ENCODE assay signal across 30 cellular contexts in the genomic region with DNA sequence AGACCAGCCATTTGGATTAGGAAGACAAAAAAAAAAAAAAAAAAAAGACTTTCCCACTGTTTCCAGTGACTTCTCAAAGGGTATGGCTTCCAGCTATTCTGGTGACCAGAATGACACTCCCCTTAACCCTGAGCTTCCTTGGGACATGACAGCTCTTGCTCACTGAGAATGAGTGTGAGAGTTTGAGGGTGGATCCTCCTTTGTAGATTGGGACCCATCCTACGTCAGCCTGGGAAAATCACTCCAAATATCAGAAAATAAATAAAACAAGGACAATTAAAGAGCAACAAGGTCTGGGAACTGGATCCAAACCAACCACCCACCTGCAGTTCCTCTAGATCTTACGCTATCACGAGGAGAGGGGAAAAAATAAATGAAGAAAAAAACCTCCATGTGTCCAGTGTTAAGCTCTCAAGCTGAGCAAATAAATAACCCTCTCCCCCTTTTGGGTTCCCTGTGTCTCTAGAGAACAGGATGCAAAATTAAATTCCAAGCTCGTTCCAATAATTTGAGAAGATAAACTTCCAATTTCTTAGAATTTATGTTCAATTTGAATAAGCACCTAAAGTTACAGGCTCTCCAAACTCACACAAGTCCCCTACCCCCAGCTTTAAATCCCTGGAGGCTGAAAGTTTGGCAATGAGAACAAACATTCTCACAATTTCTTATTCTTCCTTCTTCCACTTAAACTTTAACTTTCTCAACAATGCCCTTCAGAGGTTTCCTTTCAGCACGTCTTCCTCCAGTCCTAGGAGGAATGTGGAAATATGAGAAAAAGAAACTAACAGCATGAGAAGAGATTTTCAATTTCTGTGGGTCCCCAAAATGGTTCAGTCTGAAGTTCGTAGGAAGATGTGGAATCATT.
DNase-seq lines count a peak whose midpoint lies in the region; ATAC-seq and TF ChIP-seq lines count a peak whose summit lies in the region.
"Had no signal": no experiment of that assay in that cellular context is flagged by ENCODE, and none has a peak within 500 bp of the region (broad histone marks: within the 10 kb centered on the region; RNA-seq: fewer than 3 reads in every experiment).

No MANE protein-coding gene starts in this region.

- H3K27ac Mint-ChIP-seq in osteocyte (ENCODE audit: unreplicated experiment), result peak overlapping the region; percentile 12
- no peak overlapping the region for H3K27ac Mint-ChIP-seq in stimulated activated naive CD8-positive, alpha-beta T cell treated with anti-CD3 and anti-CD28 coated beads, Interleukin-15, amount 100 ng/mL, for 72 hours
- H3K27ac Mint-ChIP-seq: activated CD8-positive, alpha-beta memory T cell treated with anti-CD3 and anti-CD28 coated beads, Interleukin-2, amount 10 ng/mL, durations not matched to agents 7 days and 5 days; mesothelial cell of epicardium; naive B cell; T-helper 1 cell treated with Interleukin-12 subunit alpha and Interleukin-12 subunit beta and Interleukin-4 antibody, amounts not matched to agents 30 μg/mL and 1 μg/mL, for 36 hours had no signal

- no peaks in the 10 kb centered on the region for H3K36me3 Mint-ChIP-seq in osteocyte (ENCODE audit: unreplicated experiment)
- H3K36me3 Mint-ChIP-seq: activated CD8-positive, alpha-beta memory T cell treated with anti-CD3 and anti-CD28 coated beads, Interleukin-2, amount 10 ng/mL, durations not matched to agents 7 days and 5 days had no signal

- no peak for TF ChIP-seq CTCF in osteocyte (IDR thresholded peaks at IDR 0.05)

- intact Hi-C loops in left cardiac atrium (cut with DNase I), result no loop called here

- H3K27ac ChIP-seq in cingulate gyrus (ENCODE audit: low read depth, low read length), result peak overlapping the region; percentile 44
- H3K27ac ChIP-seq: BLaER1 treated with 17β-estradiol and CSF1 and Interleukin-3, amounts not matched to agents 10 nM and 100 nM; neutrophil; PC-9; tibial artery had no signal

- H3K4me3 Mint-ChIP-seq in osteocyte (ENCODE audit: unreplicated experiment), result no peak overlapping the region
- H3K4me3 Mint-ChIP-seq in stimulated activated naive CD8-positive, alpha-beta T cell treated with anti-CD3 and anti-CD28 coated beads, Interleukin-15, amount 100 ng/mL, for 72 hours, result no peak overlapping the region
- H3K4me3 Mint-ChIP-seq: activated CD8-positive, alpha-beta memory T cell treated with anti-CD3 and anti-CD28 coated beads, Interleukin-2, amount 10 ng/mL, durations not matched to agents 7 days and 5 days; activated T-cell treated with anti-CD3 and anti-CD28 coated beads, Interleukin-2, amount 50 U/mL, for 4 hours; central memory CD8-positive, alpha-beta T cell; mesothelial cell of epicardium; naive B cell; T-helper 1 cell treated with Interleukin-12 subunit alpha and Interleukin-12 subunit beta and Interleukin-4 antibody, amounts not matched to agents 30 μg/mL and 1 μg/mL, for 36 hours had no signal

- H3K9me3 Mint-ChIP-seq in osteocyte (ENCODE audit: unreplicated experiment), result peaks cover 4% of the 10 kb centered on the region
- no peaks in the 10 kb centered on the region for H3K9me3 Mint-ChIP-seq in stimulated activated naive CD8-positive, alpha-beta T cell treated with anti-CD3 and anti-CD28 coated beads, Interleukin-15, amount 100 ng/mL, for 72 hours
- H3K9me3 Mint-ChIP-seq: activated T-cell treated with anti-CD3 and anti-CD28 coated beads, Interleukin-2, amount 50 U/mL, for 4 hours; central memory CD8-positive, alpha-beta T cell; naive B cell; T-helper 1 cell treated with Interleukin-12 subunit alpha and Interleukin-12 subunit beta and Interleukin-4 antibody, amounts not matched to agents 30 μg/mL and 1 μg/mL, for 36 hours had no signal

- H3K4me1 Mint-ChIP-seq in osteocyte (ENCODE audit: unreplicated experiment), result peaks cover 9% of the 10 kb centered on the region
- H3K4me1 Mint-ChIP-seq in stimulated activated naive CD8-positive, alpha-beta T cell treated with anti-CD3 and anti-CD28 coated beads, Interleukin-15, amount 100 ng/mL, for 72 hours, result no peaks in the 10 kb centered on the region
- H3K4me1 Mint-ChIP-seq: activated CD8-positive, alpha-beta memory T cell treated with anti-CD3 and anti-CD28 coated beads, Interleukin-2, amount 10 ng/mL, durations not matched to agents 7 days and 5 days; central memory CD8-positive, alpha-beta T cell; naive B cell had no signal

- H3K27me3 Mint-ChIP-seq in osteocyte (ENCODE audit: unreplicated experiment), result no peaks in the 10 kb centered on the region
- H3K27me3 Mint-ChIP-seq in stimulated activated naive CD8-positive, alpha-beta T cell treated with anti-CD3 and anti-CD28 coated beads, Interleukin-15, amount 100 ng/mL, for 72 hours, result no peaks in the 10 kb centered on the region

- ATAC-seq in left cardiac atrium, result peak; percentile 38 to 73
- ATAC-seq in stimulated activated naive CD8-positive, alpha-beta T cell treated with anti-CD3 and anti-CD28 coated beads, Interleukin-15, amount 100 ng/mL, for 72 hours, result no peak
- ATAC-seq: activated CD8-positive, alpha-beta memory T cell treated with anti-CD3 and anti-CD28 coated beads, Interleukin-2, amount 10 ng/mL, durations not matched to agents 7 days and 5 days; activated T-cell treated with anti-CD3 and anti-CD28 coated beads, Interleukin-2, amount 50 U/mL, for 4 hours; SK-N-SH treated with all-trans-retinoic acid at 6 μM for 48 hours; stimulated activated naive CD8-positive, alpha-beta T cell treated with anti-CD3 and anti-CD28 coated beads, Interleukin-15, Interleukin-2, amounts not matched to agents 100 U/mL and 50 U/mL, for 24 hours had no signal

- DNase-seq in left cardiac atrium, result no peak
- no peak for DNase-seq in osteocyte (ENCODE audit: extremely low spot score, unreplicated experiment)
- DNase-seq in superior temporal gyrus (ENCODE audit: extremely low spot score), result no peak
- no peak for DNase-seq in cerebellar nuclear complex (lab: John Stamatoyannopoulos, UW)
- DNase-seq in COLO829 (ENCODE audit: low spot score), result no peak
- DNase-seq in stimulated activated naive CD8-positive, alpha-beta T cell treated with anti-CD3 and anti-CD28 coated beads, Interleukin-15, amount 100 ng/mL, for 72 hours, result no peak
- DNase-seq: activated CD4-positive, CD25-positive, alpha-beta regulatory T cell; activated CD8-positive, alpha-beta memory T cell treated with anti-CD3 and anti-CD28 coated beads, Interleukin-2, amount 10 ng/mL, durations not matched to agents 7 days and 5 days; activated gamma-delta T cell treated with Interleukin-2 at 50 U/mL for 16 hours; activated T-cell treated with anti-CD3 and anti-CD28 coated beads, Interleukin-2, amount 50 U/mL, for 4 hours; Caco-2; DMS53; HCEC 1CT; MV-4-11; naive B cell; NCI-H1436; NCI-H2081 treated with DMSO at 0.1 percent for 48 hours; NCI-H345; NCI-H69; PC-9; stimulated activated CD4-positive, alpha-beta T cell treated with anti-CD3 and anti-CD28 coated beads, Interleukin-1b, Interleukin-23, amount 100 ng/mL, for 48 hours; stimulated activated naive CD8-positive, alpha-beta T cell treated with anti-CD3 and anti-CD28 coated beads, Interleukin-15, Interleukin-2, amounts not matched to agents 100 U/mL and 50 U/mL, for 24 hours; tibial artery had no signal
